In the genomic region with DNA sequence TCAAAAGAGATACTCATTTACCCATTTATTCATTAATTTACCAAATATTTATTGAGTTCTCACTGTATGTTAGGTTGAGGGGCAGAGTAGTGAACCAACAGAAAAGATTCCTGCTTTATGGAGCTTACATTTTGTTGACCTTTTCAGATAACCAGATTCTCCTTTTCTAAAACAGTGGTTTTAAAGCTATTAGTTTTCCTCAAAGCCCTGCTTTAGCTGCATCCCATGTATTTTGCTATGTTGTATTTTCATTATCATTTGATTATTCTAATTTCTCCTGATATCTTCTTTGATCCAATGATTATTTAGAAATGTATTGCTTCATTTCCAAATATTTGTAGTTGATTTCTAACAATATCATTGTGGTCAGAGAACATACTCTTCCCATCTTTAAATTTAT, we compare ENCODE assay signal across 40 cellular contexts.
"Had no signal": no experiment of that assay in that cellular context is flagged by ENCODE, and none has a peak within 500 bp of the region (broad histone marks: within the 10 kb centered on the region; RNA-seq: fewer than 3 reads in every experiment).

No MANE protein-coding gene starts in this region.

- H3K9me3 ChIP-seq: body of pancreas had no signal

- ATAC-seq: activated naive CD4-positive, alpha-beta T cell treated with anti-CD3 and anti-CD28 coated beads, Interleukin-2, amount 50 U/mL, for 72 hours; activated naive CD8-positive, alpha-beta T cell treated with anti-CD3 and anti-CD28 coated beads, Interleukin-2, amount 50 U/mL, for 24 hours; activated T-cell treated with anti-CD3 and anti-CD28 coated beads, Interleukin-2, amount 50 U/mL, for 4 hours; activated T-cell treated with anti-CD3 and anti-CD28 coated beads, Interleukin-2, amount 50 U/mL, for 72 hours; activated T-helper 17 cell treated with anti-CD3 and anti-CD28 coated beads, Interleukin-2, amount 50 U/mL, for 72 hours; body of pancreas had no signal

- H3K36me3 Mint-ChIP-seq: activated naive CD4-positive, alpha-beta T cell treated with anti-CD3 and anti-CD28 coated beads, Interleukin-2, amount 10 ng/mL, durations not matched to agents 7 days and 5 days; activated naive CD8-positive, alpha-beta T cell treated with anti-CD3 and anti-CD28 coated beads for 36 hours; activated naive CD8-positive, alpha-beta T cell treated with anti-CD3 and anti-CD28 coated beads, Interleukin-2, amount 10 ng/mL, durations not matched to agents 7 days and 5 days had no signal

- DNase-seq: activated effector memory CD4-positive, alpha-beta T cell treated with anti-CD3 and anti-CD28 coated beads, Interleukin-2, amount 50 U/mL, for 16 hours; activated effector memory CD4-positive, alpha-beta T cell treated with Interleukin-2 at 50 U/mL for 16 hours; activated gamma-delta T cell; activated gamma-delta T cell treated with Interleukin-2 at 50 U/mL for 16 hours; activated naive CD4-positive, alpha-beta T cell; activated naive CD4-positive, alpha-beta T cell treated with anti-CD3 and anti-CD28 coated beads for 36 hours; activated naive CD4-positive, alpha-beta T cell treated with anti-CD3 and anti-CD28 coated beads, Interleukin-2, amount 10 ng/mL, durations not matched to agents 7 days and 5 days; activated naive CD4-positive, alpha-beta T cell treated with anti-CD3 and anti-CD28 coated beads, Interleukin-2, amount 50 U/mL, for 16 hours; activated naive CD4-positive, alpha-beta T cell treated with Interleukin-2 at 50 U/mL for 16 hours; activated naive CD8-positive, alpha-beta T cell treated with anti-CD3 and anti-CD28 coated beads for 36 hours; activated naive CD8-positive, alpha-beta T cell treated with anti-CD3 and anti-CD28 coated beads, Interleukin-2, amount 10 ng/mL, durations not matched to agents 7 days and 5 days; activated naive CD8-positive, alpha-beta T cell treated with anti-CD3 and anti-CD28 coated beads, Interleukin-2, amount 50 U/mL, for 24 hours; activated T-cell treated with anti-CD3 and anti-CD28 coated beads, Interleukin-2, amount 50 U/mL, for 1 hour; activated T-cell treated with anti-CD3 and anti-CD28 coated beads, Interleukin-2, amount 50 U/mL, for 24 hours; activated T-cell treated with anti-CD3 and anti-CD28 coated beads, Interleukin-2, amount 50 U/mL, for 4 hours; activated T-cell treated with anti-CD3 and anti-CD28 coated beads, Interleukin-2, amount 50 U/mL, for 48 hours; activated T-cell treated with anti-CD3 and anti-CD28 coated beads, Interleukin-2, amount 50 U/mL, for 72 hours; adrenal gland; amniotic stem cell; amygdala; anterior cingulate cortex; aorta; body of pancreas; brain microvascular endothelial cell; caudate nucleus; central memory CD4-positive, alpha-beta T cell; cerebellar nuclear complex had no signal

- H3K4me1 Mint-ChIP-seq: activated naive CD4-positive, alpha-beta T cell treated with anti-CD3 and anti-CD28 coated beads, Interleukin-2, amount 10 ng/mL, durations not matched to agents 7 days and 5 days; activated naive CD4-positive, alpha-beta T cell treated with anti-CD3 and anti-CD28 coated beads, Interleukin-2, amount 50 U/mL, for 24 hours; activated naive CD8-positive, alpha-beta T cell treated with anti-CD3 and anti-CD28 coated beads for 36 hours; activated naive CD8-positive, alpha-beta T cell treated with anti-CD3 and anti-CD28 coated beads, Interleukin-2, amount 10 ng/mL, durations not matched to agents 7 days and 5 days; activated naive CD8-positive, alpha-beta T cell treated with anti-CD3 and anti-CD28 coated beads, Interleukin-2, amount 50 U/mL, for 24 hours; activated T-helper 17 cell treated with anti-CD3 and anti-CD28 coated beads, Interleukin-2, amount 50 U/mL, for 72 hours; central memory CD8-positive, alpha-beta T cell had no signal

- H3K27ac ChIP-seq: adrenal gland, ascending aorta, body of pancreas, brain microvascular endothelial cell, breast epithelium, cardiac muscle cell had no signal

- H3K27me3 ChIP-seq: adrenal gland, ascending aorta, body of pancreas, brain microvascular endothelial cell, breast epithelium, cardiac muscle cell had no signal

- H3K4me3 ChIP-seq: adrenal gland, ascending aorta, body of pancreas, breast epithelium, cardiac muscle cell had no signal

- H3K36me3 ChIP-seq: adrenal gland, brain microvascular endothelial cell, breast epithelium, cardiac muscle cell had no signal

- H3K27ac Mint-ChIP-seq: activated naive CD4-positive, alpha-beta T cell treated with anti-CD3 and anti-CD28 coated beads for 36 hours; activated naive CD4-positive, alpha-beta T cell treated with anti-CD3 and anti-CD28 coated beads, Interleukin-2, amount 10 ng/mL, durations not matched to agents 7 days and 5 days; activated naive CD4-positive, alpha-beta T cell treated with anti-CD3 and anti-CD28 coated beads, Interleukin-2, amount 50 U/mL, for 24 hours; activated naive CD4-positive, alpha-beta T cell treated with anti-CD3 and anti-CD28 coated beads, Interleukin-2, amount 50 U/mL, for 72 hours; activated naive CD8-positive, alpha-beta T cell; activated naive CD8-positive, alpha-beta T cell treated with anti-CD3 and anti-CD28 coated beads for 36 hours; activated naive CD8-positive, alpha-beta T cell treated with anti-CD3 and anti-CD28 coated beads, Interleukin-2, amount 10 ng/mL, durations not matched to agents 7 days and 5 days; activated naive CD8-positive, alpha-beta T cell treated with anti-CD3 and anti-CD28 coated beads, Interleukin-2, amount 50 U/mL, for 24 hours; activated T-cell treated with anti-CD3 and anti-CD28 coated beads, Interleukin-2, amount 50 U/mL, for 24 hours; activated T-cell treated with anti-CD3 and anti-CD28 coated beads, Interleukin-2, amount 50 U/mL, for 72 hours; activated T-helper 1 cell treated with anti-CD3 and anti-CD28 coated beads, Interleukin-12 subunit alpha, Interleukin-12 subunit beta, Interleukin-2, Interleukin-4 antibody, amounts not matched to agents 30 ng/mL and 10 ng/mL and 1 ng/mL, durations not matched to agents 14 hours and 24 hours and 36 hours; activated T-helper 17 cell treated with anti-CD3 and anti-CD28 coated beads, Interleukin-2, amount 50 U/mL, for 72 hours; activated T-helper 2 cell treated with anti-CD3 and anti-CD28 coated beads, Interferon-gamma antibody, Interleukin-2, Interleukin-4, amounts not matched to agents 10 μg/mL and 5 μg/mL and 100 μg/mL, durations not matched to agents 14 hours and 24 hours and 36 hours; brain had no signal

- H3K4me3 Mint-ChIP-seq: activated naive CD4-positive, alpha-beta T cell treated with anti-CD3 and anti-CD28 coated beads for 36 hours; activated naive CD4-positive, alpha-beta T cell treated with anti-CD3 and anti-CD28 coated beads, Interleukin-2, amount 10 ng/mL, durations not matched to agents 7 days and 5 days; activated naive CD4-positive, alpha-beta T cell treated with anti-CD3 and anti-CD28 coated beads, Interleukin-2, amount 50 U/mL, for 24 hours; activated naive CD8-positive, alpha-beta T cell; activated naive CD8-positive, alpha-beta T cell treated with anti-CD3 and anti-CD28 coated beads for 36 hours; activated naive CD8-positive, alpha-beta T cell treated with anti-CD3 and anti-CD28 coated beads, Interleukin-2, amount 10 ng/mL, durations not matched to agents 7 days and 5 days; activated naive CD8-positive, alpha-beta T cell treated with anti-CD3 and anti-CD28 coated beads, Interleukin-2, amount 50 U/mL, for 24 hours; activated T-cell treated with anti-CD3 and anti-CD28 coated beads, Interleukin-2, amount 50 U/mL, for 24 hours; activated T-cell treated with anti-CD3 and anti-CD28 coated beads, Interleukin-2, amount 50 U/mL, for 4 hours; activated T-cell treated with anti-CD3 and anti-CD28 coated beads, Interleukin-2, amount 50 U/mL, for 72 hours; activated T-helper 1 cell treated with anti-CD3 and anti-CD28 coated beads, Interleukin-12 subunit alpha, Interleukin-12 subunit beta, Interleukin-2, Interleukin-4 antibody, amounts not matched to agents 30 ng/mL and 10 ng/mL and 1 ng/mL, durations not matched to agents 14 hours and 24 hours and 36 hours; activated T-helper 17 cell treated with anti-CD3 and anti-CD28 coated beads, Interleukin-2, amount 50 U/mL, for 72 hours; brain; central memory CD8-positive, alpha-beta T cell had no signal

- H3K4me1 ChIP-seq: adrenal gland, ascending aorta, body of pancreas, breast epithelium had no signal

- FAIRE-seq: astrocyte, bronchial epithelial cell had no signal
